ENCODE assay signal across 13 cellular contexts in genomic region chr1:66399888-66400529, GRCh38.
A peak's percentile ranks its signal among the peaks of the same experiment; 100 is the strongest.
DNase-seq lines count a peak whose midpoint lies in the region; ATAC-seq and TF ChIP-seq lines count a peak whose summit lies in the region.
"Had no signal": no experiment of that assay in that cellular context is flagged by ENCODE, and none has a peak within 500 bp of the region (broad histone marks: within the 10 kb centered on the region; RNA-seq: fewer than 3 reads in every experiment).

No MANE protein-coding gene starts in this region.

- no peak for TF ChIP-seq CTCF in coronary artery (IDR thresholded peaks at IDR 0.05)
- TF ChIP-seq CTCF in WTC11 (IDR thresholded peaks at IDR 0.05), result no peak

- DNase-seq in EH (ENCODE audit: low read depth) (peak; percentile 58), GOT3 (lab: John Stamatoyannopoulos, UW) (no peak), coronary artery (ENCODE audit: low spot score) (no peak), WTC11 (ENCODE audit: low spot score) (no peak), cortex of kidney (lab: John Stamatoyannopoulos, UW) (no peak)
- DNase-seq in activated naive CD8-positive, alpha-beta T cell treated with anti-CD3 and anti-CD28 coated beads, Interleukin-2, amount 10 ng/mL, durations not matched to agents 7 days and 5 days, result no peak
- DNase-seq: CD8-positive, alpha-beta memory T cell; NCI-H510A treated with DMSO at 0.1 percent for 48 hours; stimulated activated CD8-positive, alpha-beta memory T cell treated with anti-CD3 and anti-CD28 coated beads, Interleukin-4, amount 100 ng/mL, for 48 hours; T-cell had no signal

- no peak overlapping the region for H3K27ac ChIP-seq in coronary artery
- H3K27ac ChIP-seq: hepatocyte had no signal

- H3K4me1 Mint-ChIP-seq in activated naive CD8-positive, alpha-beta T cell treated with anti-CD3 and anti-CD28 coated beads, Interleukin-2, amount 10 ng/mL, durations not matched to agents 7 days and 5 days, result peaks cover 19% of the 10 kb centered on the region
- peaks cover 3% of the 10 kb centered on the region; the same call in 1 of the 2 replicates for H3K4me1 Mint-ChIP-seq in WTC11

- peaks cover 1% of the 10 kb centered on the region for H3K9me3 Mint-ChIP-seq in activated naive CD8-positive, alpha-beta T cell treated with anti-CD3 and anti-CD28 coated beads, Interleukin-2, amount 10 ng/mL, durations not matched to agents 7 days and 5 days
- no peaks in the 10 kb centered on the region for H3K9me3 Mint-ChIP-seq in WTC11
- H3K9me3 Mint-ChIP-seq: CD8-positive, alpha-beta memory T cell; T-cell had no signal

- H3K27ac Mint-ChIP-seq in activated naive CD8-positive, alpha-beta T cell treated with anti-CD3 and anti-CD28 coated beads, Interleukin-2, amount 10 ng/mL, durations not matched to agents 7 days and 5 days, result peak overlapping the region; percentile 23
- H3K27ac Mint-ChIP-seq in WTC11, result no peak overlapping the region
- H3K27ac Mint-ChIP-seq: T-cell had no signal

- peaks cover 2% of the 10 kb centered on the region for H3K27me3 Mint-ChIP-seq in activated naive CD8-positive, alpha-beta T cell treated with anti-CD3 and anti-CD28 coated beads, Interleukin-2, amount 10 ng/mL, durations not matched to agents 7 days and 5 days
- no peaks in the 10 kb centered on the region for H3K27me3 Mint-ChIP-seq in WTC11 (ENCODE audit: low read depth)
- H3K27me3 Mint-ChIP-seq: CD8-positive, alpha-beta memory T cell; T-cell had no signal

- POLR2A ChIA-PET in activated naive CD8-positive, alpha-beta T cell treated with anti-CD3 and anti-CD28 coated beads, Interleukin-2, amount 10 ng/mL, durations not matched to agents 7 days and 5 days (lab: Charles Lee), result no interaction called here
- POLR2A ChIA-PET in WTC11 (lab: Charles Lee), result no interaction called here

- H3K4me3 ChIP-seq in coronary artery, result no peak overlapping the region
- H3K4me3 ChIP-seq: hepatocyte had no signal

- H3K36me3 Mint-ChIP-seq in activated naive CD8-positive, alpha-beta T cell treated with anti-CD3 and anti-CD28 coated beads, Interleukin-2, amount 10 ng/mL, durations not matched to agents 7 days and 5 days, result peaks cover 6% of the 10 kb centered on the region
- H3K36me3 Mint-ChIP-seq in WTC11, result no peaks in the 10 kb centered on the region
- H3K36me3 Mint-ChIP-seq: CD8-positive, alpha-beta memory T cell; T-cell had no signal

- peak overlapping the region; percentile 8 for H3K4me3 Mint-ChIP-seq in activated naive CD8-positive, alpha-beta T cell treated with anti-CD3 and anti-CD28 coated beads, Interleukin-2, amount 10 ng/mL, durations not matched to agents 7 days and 5 days
- H3K4me3 Mint-ChIP-seq in WTC11, result no peak overlapping the region
- H3K4me3 Mint-ChIP-seq: CD8-positive, alpha-beta memory T cell; T-cell had no signal

- ATAC-seq in GM19043 (IDR thresholded peaks at IDR 0.05; ENCODE audit: low read depth, unreplicated experiment) (peak; percentile 9), HG03060 (IDR thresholded peaks at IDR 0.05; ENCODE audit: low read depth, unreplicated experiment) (peak; percentile 19), WTC11 (no peak)
- no peak for ATAC-seq in activated naive CD8-positive, alpha-beta T cell treated with anti-CD3 and anti-CD28 coated beads, Interleukin-2, amount 10 ng/mL, durations not matched to agents 7 days and 5 days (ENCODE audit: low read depth)
- ATAC-seq: T-cell had no signal

- CTCF ChIA-PET in WTC11 (lab: Charles Lee), result no interaction called here

TF ChIP-seq in WTC11, 78 proteins besides CTCF, POLR2A, EP300 and RAD21:
- TF ChIP-seq ATF1 (CRISPR knock-in tag; IDR thresholded peaks at IDR 0.05) (no peak), ARID4B (CRISPR knock-in tag; IDR thresholded peaks at IDR 0.05; ENCODE audit: borderline replicate concordance) (no peak), TCF7 (CRISPR knock-in tag; IDR thresholded peaks at IDR 0.05; ENCODE audit: low read depth) (no peak), NR1H2 (CRISPR knock-in tag; IDR thresholded peaks at IDR 0.05) (no peak), ELF4 (CRISPR knock-in tag; IDR thresholded peaks at IDR 0.05; ENCODE audit: low read depth) (no peak), GABPB1 (CRISPR knock-in tag; IDR thresholded peaks at IDR 0.05) (no peak), FOXP4 (CRISPR knock-in tag; IDR thresholded peaks at IDR 0.05) (no peak), TP53 (CRISPR knock-in tag; IDR thresholded peaks at IDR 0.05) (no peak), KAT7 (CRISPR knock-in tag; IDR thresholded peaks at IDR 0.05; ENCODE audit: borderline replicate concordance) (no peak), FOXP1 (CRISPR knock-in tag; IDR thresholded peaks at IDR 0.05; ENCODE audit: borderline replicate concordance) (no peak)

Comparison
In these comparisons a context has a peak if more than half of its experiments do, and no peak if none do; other contexts are left out.
1. ATAC-seq: peak in GM19043 (single experiment) and HG03060 (single experiment); none in activated naive CD8-positive, alpha-beta T cell treated with anti-CD3 and anti-CD28 coated beads, Interleukin-2, amount 10 ng/mL, durations not matched to agents 7 days and 5 days (single experiment) and WTC11 (single experiment).